In genomic region chr12:122021822-122022392, GRCh38 we compare ENCODE assay signal across 1 cellular context.
TF ChIP-seq lines count a peak whose summit lies in the region.

BCL7A (plus strand) TSS chr12:122021884; CDS start chr12:122022092, 208 bp downstream.

TF ChIP-seq in HEK293, 187 proteins besides CTCF, POLR2A, EP300 and RAD21 (continued from another document and continues in another):
- TF ChIP-seq, protein P1, sequence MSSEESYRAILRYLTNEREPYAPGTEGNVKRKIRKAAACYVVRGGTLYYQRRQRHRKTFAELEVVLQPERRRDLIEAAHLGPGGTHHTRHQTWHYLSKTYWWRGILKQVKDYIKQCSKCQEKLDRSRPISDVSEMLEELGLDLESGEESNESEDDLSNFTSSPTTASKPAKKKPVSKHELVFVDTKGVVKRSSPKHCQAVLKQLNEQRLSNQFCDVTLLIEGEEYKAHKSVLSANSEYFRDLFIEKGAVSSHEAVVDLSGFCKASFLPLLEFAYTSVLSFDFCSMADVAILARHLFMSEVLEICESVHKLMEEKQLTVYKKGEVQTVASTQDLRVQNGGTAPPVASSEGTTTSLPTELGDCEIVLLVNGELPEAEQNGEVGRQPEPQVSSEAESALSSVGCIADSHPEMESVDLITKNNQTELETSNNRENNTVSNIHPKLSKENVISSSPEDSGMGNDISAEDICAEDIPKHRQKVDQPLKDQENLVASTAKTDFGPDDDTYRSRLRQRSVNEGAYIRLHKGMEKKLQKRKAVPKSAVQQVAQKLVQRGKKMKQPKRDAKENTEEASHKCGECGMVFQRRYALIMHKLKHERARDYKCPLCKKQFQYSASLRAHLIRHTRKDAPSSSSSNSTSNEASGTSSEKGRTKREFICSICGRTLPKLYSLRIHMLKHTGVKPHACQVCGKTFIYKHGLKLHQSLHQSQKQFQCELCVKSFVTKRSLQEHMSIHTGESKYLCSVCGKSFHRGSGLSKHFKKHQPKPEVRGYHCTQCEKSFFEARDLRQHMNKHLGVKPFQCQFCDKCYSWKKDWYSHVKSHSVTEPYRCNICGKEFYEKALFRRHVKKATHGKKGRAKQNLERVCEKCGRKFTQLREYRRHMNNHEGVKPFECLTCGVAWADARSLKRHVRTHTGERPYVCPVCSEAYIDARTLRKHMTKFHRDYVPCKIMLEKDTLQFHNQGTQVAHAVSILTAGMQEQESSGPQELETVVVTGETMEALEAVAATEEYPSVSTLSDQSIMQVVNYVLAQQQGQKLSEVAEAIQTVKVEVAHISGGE (tag by site-specific recombination; conservative IDR thresholded peaks at IDR 0.05; ENCODE audit: low read depth): peak; percentile 52
- TF ChIP-seq, protein P2, sequence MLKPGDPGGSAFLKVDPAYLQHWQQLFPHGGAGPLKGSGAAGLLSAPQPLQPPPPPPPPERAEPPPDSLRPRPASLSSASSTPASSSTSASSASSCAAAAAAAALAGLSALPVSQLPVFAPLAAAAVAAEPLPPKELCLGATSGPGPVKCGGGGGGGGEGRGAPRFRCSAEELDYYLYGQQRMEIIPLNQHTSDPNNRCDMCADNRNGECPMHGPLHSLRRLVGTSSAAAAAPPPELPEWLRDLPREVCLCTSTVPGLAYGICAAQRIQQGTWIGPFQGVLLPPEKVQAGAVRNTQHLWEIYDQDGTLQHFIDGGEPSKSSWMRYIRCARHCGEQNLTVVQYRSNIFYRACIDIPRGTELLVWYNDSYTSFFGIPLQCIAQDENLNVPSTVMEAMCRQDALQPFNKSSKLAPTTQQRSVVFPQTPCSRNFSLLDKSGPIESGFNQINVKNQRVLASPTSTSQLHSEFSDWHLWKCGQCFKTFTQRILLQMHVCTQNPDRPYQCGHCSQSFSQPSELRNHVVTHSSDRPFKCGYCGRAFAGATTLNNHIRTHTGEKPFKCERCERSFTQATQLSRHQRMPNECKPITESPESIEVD (tag by site-specific recombination; IDR thresholded peaks at IDR 0.05): no peak
- TF ChIP-seq ZNF10 (tag by site-specific recombination; IDR thresholded peaks at IDR 0.05) (no peak), ZNF175 (tag by site-specific recombination; IDR thresholded peaks at IDR 0.05) (no peak), ZNF132 (tag by site-specific recombination; IDR thresholded peaks at IDR 0.05; ENCODE audit: borderline replicate concordance) (no peak), KLF8 (tag by site-specific recombination; IDR thresholded peaks at IDR 0.05) (peak; percentile 65; the same call in 1 of the 2 replicates), ZNF24 (tag by site-specific recombination; IDR thresholded peaks at IDR 0.05) (no peak), ZNF266 (tag by site-specific recombination; IDR thresholded peaks at IDR 0.05; ENCODE audit: low read depth) (peak; percentile 35; the same call in 1 of the 2 replicates), GLIS1 (tag by site-specific recombination; IDR thresholded peaks at IDR 0.05) (0 out of 2 replicates have a peak, but pooled peaks have one; percentile 13), ZNF335 (tag by site-specific recombination; conservative IDR thresholded peaks at IDR 0.05) (peak; percentile 83), ZNF426 (tag by site-specific recombination; IDR thresholded peaks at IDR 0.05) (no peak), KLF1 (tag by site-specific recombination; IDR thresholded peaks at IDR 0.05) (peak; percentile 44), KLF17 (tag by site-specific recombination; IDR thresholded peaks at IDR 0.05) (0 out of 2 replicates have a peak, but pooled peaks have one; percentile 53), ZNF280C (tag by site-specific recombination; IDR thresholded peaks at IDR 0.05) (no peak), ZNF292 (tag by site-specific recombination; IDR thresholded peaks at IDR 0.05; ENCODE audit: borderline replicate concordance, low read depth) (no peak), SALL2 (tag by site-specific recombination; IDR thresholded peaks at IDR 0.05; ENCODE audit: borderline replicate concordance) (0 out of 2 replicates have a peak, but pooled peaks have one; percentile 19), ZFP41 (tag by site-specific recombination; IDR thresholded peaks at IDR 0.05; ENCODE audit: borderline replicate concordance) (no peak), ZBTB7A (tag by site-specific recombination; IDR thresholded peaks at IDR 0.05; ENCODE audit: low read depth) (peak; percentile 42; the same call in 1 of the 2 replicates), ZFP3 (tag by site-specific recombination; IDR thresholded peaks at IDR 0.05; ENCODE audit: low read depth) (no peak), ZNF121 (tag by site-specific recombination; IDR thresholded peaks at IDR 0.05) (peak; percentile 57; the same call in 1 of the 2 replicates), GLI4 (tag by site-specific recombination; IDR thresholded peaks at IDR 0.05) (peak; percentile 79; the same call in 1 of the 2 replicates), ZEB2 (tag by site-specific recombination; IDR thresholded peaks at IDR 0.05) (peak; percentile 87), ZNF626 (tag by site-specific recombination; IDR thresholded peaks at IDR 0.05) (no peak), ZNF837 (tag by site-specific recombination; IDR thresholded peaks at IDR 0.05) (0 out of 2 replicates have a peak, but pooled peaks have one; percentile 62), ZNF600 (tag by site-specific recombination; IDR thresholded peaks at IDR 0.05) (no peak), ZNF146 (tag by site-specific recombination; IDR thresholded peaks at IDR 0.05) (peak; percentile 13; the same call in 1 of the 2 replicates), ZSCAN16 (tag by site-specific recombination; IDR thresholded peaks at IDR 0.05) (peak; percentile 33; the same call in 1 of the 2 replicates), ZNF148 (tag by site-specific recombination; IDR thresholded peaks at IDR 0.05; ENCODE audit: borderline replicate concordance) (peak; percentile 70; the same call in 1 of the 2 replicates), ZNF792 (tag by site-specific recombination; IDR thresholded peaks at IDR 0.05) (0 out of 2 replicates have a peak, but pooled peaks have one; percentile 21), MZF1 (tag by site-specific recombination; IDR thresholded peaks at IDR 0.05; ENCODE audit: borderline replicate concordance) (no peak), ZFHX2 (tag by site-specific recombination; conservative IDR thresholded peaks at IDR 0.05) (peak; percentile 73), ZNF558 (tag by site-specific recombination; IDR thresholded peaks at IDR 0.05) (no peak), RBAK (tag by site-specific recombination; IDR thresholded peaks at IDR 0.05) (no peak), PRDM1 (tag by site-specific recombination; IDR thresholded peaks at IDR 0.05) (peak; percentile 96), ZNF843 (tag by site-specific recombination; IDR thresholded peaks at IDR 0.05) (peak; percentile 39; the same call in 1 of the 2 replicates), ZNF184 (tag by site-specific recombination; IDR thresholded peaks at IDR 0.05) (no peak), ZNF548 (tag by site-specific recombination; IDR thresholded peaks at IDR 0.05) (no peak)
- TF ChIP-seq, protein P3, sequence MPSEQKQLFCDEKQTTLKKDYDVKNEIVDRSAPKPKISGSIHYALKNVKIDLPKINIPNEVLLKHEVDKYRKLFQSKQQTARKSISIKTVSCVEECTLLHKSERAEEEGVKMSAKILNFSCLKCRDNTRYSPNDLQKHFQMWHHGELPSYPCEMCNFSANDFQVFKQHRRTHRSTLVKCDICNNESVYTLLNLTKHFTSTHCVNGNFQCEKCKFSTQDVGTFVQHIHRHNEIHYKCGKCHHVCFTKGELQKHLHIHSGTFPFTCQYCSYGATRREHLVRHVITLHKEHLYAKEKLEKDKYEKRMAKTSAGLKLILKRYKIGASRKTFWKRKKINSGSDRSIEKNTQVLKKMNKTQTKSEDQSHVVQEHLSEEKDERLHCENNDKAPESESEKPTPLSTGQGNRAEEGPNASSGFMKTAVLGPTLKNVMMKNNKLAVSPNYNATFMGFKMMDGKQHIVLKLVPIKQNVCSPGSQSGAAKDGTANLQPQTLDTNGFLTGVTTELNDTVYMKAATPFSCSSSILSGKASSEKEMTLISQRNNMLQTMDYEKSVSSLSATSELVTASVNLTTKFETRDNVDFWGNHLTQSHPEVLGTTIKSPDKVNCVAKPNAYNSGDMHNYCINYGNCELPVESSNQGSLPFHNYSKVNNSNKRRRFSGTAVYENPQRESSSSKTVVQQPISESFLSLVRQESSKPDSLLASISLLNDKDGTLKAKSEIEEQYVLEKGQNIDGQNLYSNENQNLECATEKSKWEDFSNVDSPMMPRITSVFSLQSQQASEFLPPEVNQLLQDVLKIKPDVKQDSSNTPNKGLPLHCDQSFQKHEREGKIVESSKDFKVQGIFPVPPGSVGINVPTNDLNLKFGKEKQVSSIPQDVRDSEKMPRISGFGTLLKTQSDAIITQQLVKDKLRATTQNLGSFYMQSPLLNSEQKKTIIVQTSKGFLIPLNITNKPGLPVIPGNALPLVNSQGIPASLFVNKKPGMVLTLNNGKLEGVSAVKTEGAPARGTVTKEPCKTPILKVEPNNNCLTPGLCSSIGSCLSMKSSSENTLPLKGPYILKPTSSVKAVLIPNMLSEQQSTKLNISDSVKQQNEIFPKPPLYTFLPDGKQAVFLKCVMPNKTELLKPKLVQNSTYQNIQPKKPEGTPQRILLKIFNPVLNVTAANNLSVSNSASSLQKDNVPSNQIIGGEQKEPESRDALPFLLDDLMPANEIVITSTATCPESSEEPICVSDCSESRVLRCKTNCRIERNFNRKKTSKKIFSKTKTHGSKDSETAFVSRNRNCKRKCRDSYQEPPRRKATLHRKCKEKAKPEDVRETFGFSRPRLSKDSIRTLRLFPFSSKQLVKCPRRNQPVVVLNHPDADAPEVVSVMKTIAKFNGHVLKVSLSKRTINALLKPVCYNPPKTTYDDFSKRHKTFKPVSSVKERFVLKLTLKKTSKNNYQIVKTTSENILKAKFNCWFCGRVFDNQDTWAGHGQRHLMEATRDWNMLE (tag by site-specific recombination; conservative IDR thresholded peaks at IDR 0.05; ENCODE audit: low read depth): no peak
- TF ChIP-seq, protein P4, sequence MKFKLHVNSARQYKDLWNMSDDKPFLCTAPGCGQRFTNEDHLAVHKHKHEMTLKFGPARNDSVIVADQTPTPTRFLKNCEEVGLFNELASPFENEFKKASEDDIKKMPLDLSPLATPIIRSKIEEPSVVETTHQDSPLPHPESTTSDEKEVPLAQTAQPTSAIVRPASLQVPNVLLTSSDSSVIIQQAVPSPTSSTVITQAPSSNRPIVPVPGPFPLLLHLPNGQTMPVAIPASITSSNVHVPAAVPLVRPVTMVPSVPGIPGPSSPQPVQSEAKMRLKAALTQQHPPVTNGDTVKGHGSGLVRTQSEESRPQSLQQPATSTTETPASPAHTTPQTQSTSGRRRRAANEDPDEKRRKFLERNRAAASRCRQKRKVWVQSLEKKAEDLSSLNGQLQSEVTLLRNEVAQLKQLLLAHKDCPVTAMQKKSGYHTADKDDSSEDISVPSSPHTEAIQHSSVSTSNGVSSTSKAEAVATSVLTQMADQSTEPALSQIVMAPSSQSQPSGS (tag by site-specific recombination; IDR thresholded peaks at IDR 0.05; ENCODE audit: low read depth): no peak
- TF ChIP-seq, protein P5, sequence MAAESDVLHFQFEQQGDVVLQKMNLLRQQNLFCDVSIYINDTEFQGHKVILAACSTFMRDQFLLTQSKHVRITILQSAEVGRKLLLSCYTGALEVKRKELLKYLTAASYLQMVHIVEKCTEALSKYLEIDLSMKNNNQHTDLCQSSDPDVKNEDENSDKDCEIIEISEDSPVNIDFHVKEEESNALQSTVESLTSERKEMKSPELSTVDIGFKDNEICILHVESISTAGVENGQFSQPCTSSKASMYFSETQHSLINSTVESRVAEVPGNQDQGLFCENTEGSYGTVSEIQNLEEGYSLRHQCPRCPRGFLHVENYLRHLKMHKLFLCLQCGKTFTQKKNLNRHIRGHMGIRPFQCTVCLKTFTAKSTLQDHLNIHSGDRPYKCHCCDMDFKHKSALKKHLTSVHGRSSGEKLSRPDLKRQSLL (tag by site-specific recombination; IDR thresholded peaks at IDR 0.05): no peak
